ENCODE assay signal across 11 cellular contexts in the genomic region with DNA sequence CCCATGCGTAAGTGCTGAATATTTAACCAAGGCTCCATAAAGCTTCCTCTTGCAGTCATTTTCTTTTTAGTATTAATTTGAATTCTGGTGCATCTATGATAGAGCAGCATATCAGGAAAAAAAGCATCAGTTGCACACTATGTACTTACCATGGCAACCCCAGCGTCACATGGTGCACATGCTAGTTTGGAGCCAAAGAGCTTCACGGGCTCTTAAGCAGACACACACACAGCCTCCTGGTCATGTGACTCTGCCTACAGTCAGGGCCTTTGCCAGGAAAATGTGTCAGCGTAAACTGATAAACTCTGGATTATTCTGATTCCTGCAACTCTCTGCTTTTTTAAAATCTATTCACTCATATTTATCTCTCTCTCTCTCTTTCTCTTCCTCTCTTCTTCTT.
DNase-seq lines count a peak whose midpoint lies in the region; ATAC-seq lines count a peak whose summit lies in the region.
"Had no signal": no experiment of that assay in that cellular context is flagged by ENCODE, and none has a peak within 500 bp of the region (broad histone marks: within the 10 kb centered on the region; RNA-seq: fewer than 3 reads in every experiment).

No MANE protein-coding gene starts in this region.

- DNase-seq in Ammon's horn (ENCODE audit: low spot score) (peak; percentile 87), NCI-H1694 (lab: John Stamatoyannopoulos, UW) (peak; percentile 94), anterior cingulate cortex (lab: John Stamatoyannopoulos, UW) (peak in 51 of 58 donors; percentile 1 to 82 (median 31)), medulla oblongata (ENCODE audit: extremely low spot score) (peak; percentile 11), SIG-M5 treated with dmso at 0.1 percent for 504 hours (lab: John Stamatoyannopoulos, UW; ENCODE audit: unreplicated experiment) (no peak), AG08395 (ENCODE audit: low spot score) (no peak)
- DNase-seq: CD4-positive, CD25-positive, alpha-beta regulatory T cell; naive thymus-derived CD8-positive, alpha-beta T cell; RPMI8226 had no signal

- no peak for ATAC-seq in HG03457 (IDR thresholded peaks at IDR 0.05; ENCODE audit: unreplicated experiment)
- ATAC-seq in HG02571 (IDR thresholded peaks at IDR 0.05; ENCODE audit: unreplicated experiment), result no peak
- ATAC-seq: naive thymus-derived CD8-positive, alpha-beta T cell had no signal

Comparison
In these comparisons a context has a peak if more than half of its experiments do, and no peak if none do; other contexts are left out.
1. DNase-seq: peak in Ammon's horn (single experiment), NCI-H1694 (single experiment), anterior cingulate cortex (51 of 58) and medulla oblongata (single experiment); none in SIG-M5 treated with dmso at 0.1 percent for 504 hours (single experiment) and AG08395 (single experiment).